ENCODE assay signal across 8 cellular contexts in the genomic region with DNA sequence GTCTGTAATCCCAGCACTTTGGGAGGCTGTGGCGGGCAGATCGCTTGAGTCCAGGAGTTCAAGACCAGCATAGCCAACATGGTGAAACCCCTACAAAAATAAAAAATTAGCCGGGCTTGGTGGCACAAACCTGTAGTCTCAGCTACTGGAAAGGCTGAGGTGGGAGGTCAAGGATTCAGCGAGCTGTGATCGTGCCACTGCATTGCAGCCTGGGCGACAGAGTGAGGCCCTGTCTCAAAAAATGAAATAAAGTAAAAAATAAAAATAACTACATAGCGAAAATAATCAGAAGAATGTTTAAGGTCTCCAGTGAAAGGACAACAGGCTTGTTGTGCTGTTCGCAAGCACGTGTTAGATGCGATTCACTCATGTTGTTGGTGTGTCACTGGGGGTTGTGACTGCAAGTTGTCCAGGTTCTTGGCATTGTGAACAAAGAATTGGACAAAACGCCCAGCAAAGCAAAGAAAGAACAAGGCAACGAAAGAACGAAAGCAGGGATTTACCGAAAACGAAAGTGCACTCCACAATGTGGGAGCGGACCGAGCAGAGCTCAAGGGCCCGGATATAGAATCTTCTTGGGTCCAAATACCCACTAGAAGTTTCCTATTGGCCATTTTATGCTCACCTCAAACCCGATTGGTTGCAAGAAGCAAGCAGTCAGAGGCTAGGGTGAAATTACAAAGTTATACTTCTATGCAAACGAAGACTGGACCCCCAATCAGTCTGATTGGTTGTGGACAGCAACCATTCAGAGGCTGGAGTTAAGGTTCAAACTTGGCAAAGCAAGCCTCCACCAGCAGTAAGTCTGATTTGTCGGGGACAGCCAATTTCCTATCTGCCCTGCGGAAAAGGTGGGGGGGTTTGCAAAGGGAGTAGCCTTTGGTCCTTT. TPM values are rescaled to one million over a fixed set of nuclear protein-coding genes. Genes with fewer than 3 reads are reported as not detected.
A peak's percentile ranks its signal among the peaks of the same experiment; 100 is the strongest.
DNase-seq lines count a peak whose midpoint lies in the region; ATAC-seq and TF ChIP-seq lines count a peak whose summit lies in the region.

No MANE protein-coding gene starts in this region.

- H3K27ac ChIP-seq in heart left ventricle: peak overlapping the region in 11 of 12 donors; percentile 64 to 92 (median 84)

- H3K9me3 Mint-ChIP-seq in activated T-helper 1 cell treated with anti-CD3 and anti-CD28 coated beads, Interleukin-12 subunit alpha, Interleukin-12 subunit beta, Interleukin-2, Interleukin-4 antibody, amounts not matched to agents 30 ng/mL and 10 ng/mL and 1 ng/mL, durations not matched to agents 14 hours and 24 hours and 36 hours: peaks cover 6% of the 10 kb centered on the region
- no peaks in the 10 kb centered on the region for H3K9me3 Mint-ChIP-seq in stimulated activated effector memory CD8-positive, alpha-beta T cell treated with anti-CD3 and anti-CD28 coated beads, Interleukin-12 subunit alpha, Interleukin-12 subunit beta, amount 100 ng/mL, for 72 hours

- peak in 2 of 5 donors; percentile 13 to 18 for DNase-seq in heart left ventricle
- DNase-seq in cardiac septum (ENCODE audit: low spot score): no peak
- peak; percentile 61 to 72 for DNase-seq in Kasumi-1 (lab: John Stamatoyannopoulos, UW)
- no peak for DNase-seq in activated T-helper 1 cell treated with anti-CD3 and anti-CD28 coated beads, Interleukin-12 subunit alpha, Interleukin-12 subunit beta, Interleukin-2, Interleukin-4 antibody, amounts not matched to agents 30 ng/mL and 10 ng/mL and 1 ng/mL, durations not matched to agents 14 hours and 24 hours and 36 hours (ENCODE audit: low spot score)
- no peak for DNase-seq in stimulated activated effector memory CD8-positive, alpha-beta T cell treated with anti-CD3 and anti-CD28 coated beads, Interleukin-12 subunit alpha, Interleukin-12 subunit beta, amount 100 ng/mL, for 72 hours (ENCODE audit: low spot score in 2 of 2)
- no peak for DNase-seq in central memory CD4-positive, alpha-beta T cell
- DNase-seq in GDM1 (lab: John Stamatoyannopoulos, UW): no peak

- H3K4me1 ChIP-seq in heart left ventricle: peaks cover 0 to 40% (median 22%) of the 10 kb centered on the region in 12 donors

- peak in 1 of 4 donors; percentile 9 for ATAC-seq in heart left ventricle
- no peak for ATAC-seq in stimulated activated effector memory CD8-positive, alpha-beta T cell treated with anti-CD3 and anti-CD28 coated beads, Interleukin-12 subunit alpha, Interleukin-12 subunit beta, amount 100 ng/mL, for 72 hours

- no peaks in the 10 kb centered on the region for H3K9me3 ChIP-seq in heart left ventricle

- peak overlapping the region; percentile 95 for H3K4me3 Mint-ChIP-seq in activated T-helper 1 cell treated with anti-CD3 and anti-CD28 coated beads, Interleukin-12 subunit alpha, Interleukin-12 subunit beta, Interleukin-2, Interleukin-4 antibody, amounts not matched to agents 30 ng/mL and 10 ng/mL and 1 ng/mL, durations not matched to agents 14 hours and 24 hours and 36 hours
- H3K4me3 Mint-ChIP-seq in stimulated activated effector memory CD8-positive, alpha-beta T cell treated with anti-CD3 and anti-CD28 coated beads, Interleukin-12 subunit alpha, Interleukin-12 subunit beta, amount 100 ng/mL, for 72 hours: peak overlapping the region; percentile 84

- TF ChIP-seq CTCF in heart left ventricle (IDR thresholded peaks at IDR 0.05): no peak

- H3K36me3 Mint-ChIP-seq in activated T-helper 1 cell treated with anti-CD3 and anti-CD28 coated beads, Interleukin-12 subunit alpha, Interleukin-12 subunit beta, Interleukin-2, Interleukin-4 antibody, amounts not matched to agents 30 ng/mL and 10 ng/mL and 1 ng/mL, durations not matched to agents 14 hours and 24 hours and 36 hours (ENCODE audit: low read depth): peaks cover 21% of the 10 kb centered on the region
- peaks cover 8% of the 10 kb centered on the region for H3K36me3 Mint-ChIP-seq in stimulated activated effector memory CD8-positive, alpha-beta T cell treated with anti-CD3 and anti-CD28 coated beads, Interleukin-12 subunit alpha, Interleukin-12 subunit beta, amount 100 ng/mL, for 72 hours

- H3K4me1 Mint-ChIP-seq in activated T-helper 1 cell treated with anti-CD3 and anti-CD28 coated beads, Interleukin-12 subunit alpha, Interleukin-12 subunit beta, Interleukin-2, Interleukin-4 antibody, amounts not matched to agents 30 ng/mL and 10 ng/mL and 1 ng/mL, durations not matched to agents 14 hours and 24 hours and 36 hours (ENCODE audit: low read depth): peaks cover 36% of the 10 kb centered on the region
- H3K4me1 Mint-ChIP-seq in stimulated activated effector memory CD8-positive, alpha-beta T cell treated with anti-CD3 and anti-CD28 coated beads, Interleukin-12 subunit alpha, Interleukin-12 subunit beta, amount 100 ng/mL, for 72 hours: peaks cover 41% of the 10 kb centered on the region

- H3K4me3 ChIP-seq in heart left ventricle: peak overlapping the region; percentile 49 to 94 (median 74)
- H3K4me3 ChIP-seq in iPS-11a (ENCODE audit: low read depth, low read length): peak overlapping the region; percentile 38

- TF ChIP-seq POLR2A in heart left ventricle (IDR thresholded peaks at IDR 0.05): no peak

- no peaks in the 10 kb centered on the region for H3K36me3 ChIP-seq in heart left ventricle

- intact Hi-C loops in heart left ventricle (cut with DNase I) (no loop called here), cardiac septum (cut with DNase I) (no loop called here)
- intact Hi-C loops in activated T-helper 1 cell treated with anti-CD3 and anti-CD28 coated beads, Interleukin-12 subunit alpha, Interleukin-12 subunit beta, Interleukin-2, Interleukin-4 antibody, amounts not matched to agents 30 ng/mL and 10 ng/mL and 1 ng/mL, durations not matched to agents 14 hours and 24 hours and 36 hours (cut with micrococcal nuclease): loop anchor here (5.0 kb wide), 4 partner anchors 54 to 1981 kb away; partner anchors contain the start of genes ANKRA2, MRPS27, PTCD2 and TNPO1

- 79 to 86% (median 83%) methylated on average over 22 of the region's 22 CpGs for WGBS in heart left ventricle, 4 donors

- peak overlapping the region; percentile 99 for H3K27ac Mint-ChIP-seq in activated T-helper 1 cell treated with anti-CD3 and anti-CD28 coated beads, Interleukin-12 subunit alpha, Interleukin-12 subunit beta, Interleukin-2, Interleukin-4 antibody, amounts not matched to agents 30 ng/mL and 10 ng/mL and 1 ng/mL, durations not matched to agents 14 hours and 24 hours and 36 hours
- peak overlapping the region; percentile 99 for H3K27ac Mint-ChIP-seq in stimulated activated effector memory CD8-positive, alpha-beta T cell treated with anti-CD3 and anti-CD28 coated beads, Interleukin-12 subunit alpha, Interleukin-12 subunit beta, amount 100 ng/mL, for 72 hours

- H3K27me3 ChIP-seq in heart left ventricle: no peaks in the 10 kb centered on the region

- H3K27me3 Mint-ChIP-seq in activated T-helper 1 cell treated with anti-CD3 and anti-CD28 coated beads, Interleukin-12 subunit alpha, Interleukin-12 subunit beta, Interleukin-2, Interleukin-4 antibody, amounts not matched to agents 30 ng/mL and 10 ng/mL and 1 ng/mL, durations not matched to agents 14 hours and 24 hours and 36 hours (ENCODE audit: insufficient read depth): no peaks in the 10 kb centered on the region

RNA-seq across cellular contexts. Expression of gene MCCC2, which starts 0.8 kb away (rescaled TPM):
- total RNA-seq in heart left ventricle: 100 to 1,000 TPM in 5 of 9 donors, 10 to 100 TPM in 4; 85.3 to 153 (median 106) TPM
- polyA plus RNA-seq in heart left ventricle: 10 to 100 TPM; 74.3 to 82.0 TPM
- 85.6 TPM for total RNA-seq in cardiac septum
- 49.8 and 53.8 TPM in 2 replicates for total RNA-seq in activated T-helper 1 cell treated with anti-CD3 and anti-CD28 coated beads, Interleukin-12 subunit alpha, Interleukin-12 subunit beta, Interleukin-2, Interleukin-4 antibody, amounts not matched to agents 30 ng/mL and 10 ng/mL and 1 ng/mL, durations not matched to agents 14 hours and 24 hours and 36 hours

Comparison
In these comparisons a context has a peak if more than half of its experiments do, and no peak if none do; other contexts are left out.
1. DNase-seq: peak in Kasumi-1 (2 of 2); none in cardiac septum (single experiment), activated T-helper 1 cell treated with anti-CD3 and anti-CD28 coated beads, Interleukin-12 subunit alpha, Interleukin-12 subunit beta, Interleukin-2, Interleukin-4 antibody, amounts not matched to agents 30 ng/mL and 10 ng/mL and 1 ng/mL, durations not matched to agents 14 hours and 24 hours and 36 hours (single experiment), stimulated activated effector memory CD8-positive, alpha-beta T cell treated with anti-CD3 and anti-CD28 coated beads, Interleukin-12 subunit alpha, Interleukin-12 subunit beta, amount 100 ng/mL, for 72 hours (0 of 2), central memory CD4-positive, alpha-beta T cell (single experiment) and GDM1 (single experiment).